23 cellular contexts compared by ENCODE assay signal in genomic region chr12:69404851-69405365, GRCh38. TPM values are rescaled to one million over a fixed set of nuclear protein-coding genes. Genes with fewer than 3 reads are reported as not detected.
DNase-seq lines count a peak whose midpoint lies in the region; ATAC-seq and TF ChIP-seq lines count a peak whose summit lies in the region.
"Had no signal": no experiment of that assay in that cellular context is flagged by ENCODE, and none has a peak within 500 bp of the region (broad histone marks: within the 10 kb centered on the region; RNA-seq: fewer than 3 reads in every experiment).

No MANE protein-coding gene starts in this region.

- H3K4me3 ChIP-seq in ascending aorta, result no peak overlapping the region
- H3K4me3 ChIP-seq: spleen had no signal

- intact Hi-C loops in ascending aorta (cut with DNase I), result no loop called here
- intact Hi-C loops in left ventricle myocardium superior (cut with micrococcal nuclease), result no loop called here

- peaks cover 8% of the 10 kb centered on the region for H3K36me3 Mint-ChIP-seq in activated naive CD4-positive, alpha-beta T cell treated with anti-CD3 and anti-CD28 coated beads, Interleukin-2, amount 10 ng/mL, durations not matched to agents 7 days and 5 days
- H3K36me3 Mint-ChIP-seq in activated naive CD4-positive, alpha-beta T cell treated with anti-CD3 and anti-CD28 coated beads, Interleukin-2, amount 50 U/mL, for 72 hours, result no peaks in the 10 kb centered on the region
- H3K36me3 Mint-ChIP-seq: naive B cell had no signal

- H3K27ac Mint-ChIP-seq in activated naive CD4-positive, alpha-beta T cell treated with anti-CD3 and anti-CD28 coated beads, Interleukin-2, amount 10 ng/mL, durations not matched to agents 7 days and 5 days, result peak overlapping the region; percentile 39
- H3K27ac Mint-ChIP-seq in activated naive CD4-positive, alpha-beta T cell treated with anti-CD3 and anti-CD28 coated beads, Interleukin-2, amount 50 U/mL, for 72 hours, result no peak overlapping the region
- H3K27ac Mint-ChIP-seq: activated B cell treated with CpG ODN at 0.5 μM for 24 hours; activated CD4-positive, alpha-beta memory T cell treated with anti-CD3 and anti-CD28 coated beads, Interleukin-2, amount 10 ng/mL, durations not matched to agents 7 days and 5 days had no signal

- DNase-seq in activated naive CD4-positive, alpha-beta T cell treated with anti-CD3 and anti-CD28 coated beads, Interleukin-2, amount 10 ng/mL, durations not matched to agents 7 days and 5 days, result no peak
- DNase-seq in activated naive CD4-positive, alpha-beta T cell treated with anti-CD3 and anti-CD28 coated beads, Interleukin-2, amount 50 U/mL, for 72 hours (ENCODE audit: low spot score in 2 of 2), result no peak
- DNase-seq in ascending aorta (ENCODE audit: low spot score in 2 of 2), result no peak
- peak; percentile 38 for DNase-seq in iris pigment epithelial cell (ENCODE audit: low read depth)
- DNase-seq in left ventricle myocardium superior, result no peak
- DNase-seq in GM19238 (ENCODE audit: insufficient read length, low spot score), result no peak
- no peak for DNase-seq in anterior cingulate cortex (lab: John Stamatoyannopoulos, UW)
- DNase-seq in HUDEP-2 (lab: John Stamatoyannopoulos, UW; ENCODE audit: unreplicated experiment in 76 of 76), result no peak
- DNase-seq: 8988T; activated B cell treated with CpG ODN at 0.5 μM for 24 hours; activated CD4-positive, alpha-beta memory T cell treated with anti-CD3 and anti-CD28 coated beads, Interleukin-2, amount 10 ng/mL, durations not matched to agents 7 days and 5 days; activated gamma-delta T cell; activated T-cell treated with anti-CD3 and anti-CD28 coated beads for 4 hours; naive B cell; NCI-H1436; NCI-H510A treated with DMSO at 0.1 percent for 48 hours; spleen; stimulated activated CD4-positive, alpha-beta T cell treated with anti-CD3 and anti-CD28 coated beads, Interleukin-4, amount 100 ng/mL, for 1 hour; stimulated activated naive CD4-positive, alpha-beta T cell had no signal

- no peaks in the 10 kb centered on the region for H3K27me3 ChIP-seq in ascending aorta
- H3K27me3 ChIP-seq: BE2C, spleen had no signal

- H3K36me3 ChIP-seq in ascending aorta, result no peaks in the 10 kb centered on the region
- H3K36me3 ChIP-seq: BE2C had no signal

- peak overlapping the region; percentile 27 to 86 for H3K27ac ChIP-seq in ascending aorta
- H3K27ac ChIP-seq: spleen had no signal

- H3K4me1 ChIP-seq in ascending aorta, result peaks cover 0 to 24% of the 10 kb centered on the region in 2 donors
- H3K4me1 ChIP-seq: BE2C, spleen had no signal

- no peaks in the 10 kb centered on the region for H3K27me3 Mint-ChIP-seq in activated naive CD4-positive, alpha-beta T cell treated with anti-CD3 and anti-CD28 coated beads, Interleukin-2, amount 10 ng/mL, durations not matched to agents 7 days and 5 days
- H3K27me3 Mint-ChIP-seq: activated B cell treated with CpG ODN at 0.5 μM for 24 hours; activated CD4-positive, alpha-beta memory T cell treated with anti-CD3 and anti-CD28 coated beads, Interleukin-2, amount 10 ng/mL, durations not matched to agents 7 days and 5 days; naive B cell had no signal

- H3K4me1 Mint-ChIP-seq in activated naive CD4-positive, alpha-beta T cell treated with anti-CD3 and anti-CD28 coated beads, Interleukin-2, amount 10 ng/mL, durations not matched to agents 7 days and 5 days, result no peaks in the 10 kb centered on the region
- H3K4me1 Mint-ChIP-seq: activated B cell treated with CpG ODN at 0.5 μM for 24 hours; activated CD4-positive, alpha-beta memory T cell treated with anti-CD3 and anti-CD28 coated beads, Interleukin-2, amount 10 ng/mL, durations not matched to agents 7 days and 5 days; naive B cell had no signal

- H3K9me3 ChIP-seq in ascending aorta, result no peaks in the 10 kb centered on the region
- H3K9me3 ChIP-seq: BE2C, spleen had no signal

- CTCF ChIA-PET in activated naive CD4-positive, alpha-beta T cell treated with anti-CD3 and anti-CD28 coated beads, Interleukin-2, amount 10 ng/mL, durations not matched to agents 7 days and 5 days (lab: Charles Lee), result no interaction called here

- TF ChIP-seq CTCF in ascending aorta (IDR thresholded peaks at IDR 0.05), result no peak

- H3K4me3 Mint-ChIP-seq in activated naive CD4-positive, alpha-beta T cell treated with anti-CD3 and anti-CD28 coated beads, Interleukin-2, amount 10 ng/mL, durations not matched to agents 7 days and 5 days, result no peak overlapping the region
- H3K4me3 Mint-ChIP-seq: activated B cell treated with CpG ODN at 0.5 μM for 24 hours; activated CD4-positive, alpha-beta memory T cell treated with anti-CD3 and anti-CD28 coated beads, Interleukin-2, amount 10 ng/mL, durations not matched to agents 7 days and 5 days; naive B cell had no signal

- H3K9me3 Mint-ChIP-seq in activated naive CD4-positive, alpha-beta T cell treated with anti-CD3 and anti-CD28 coated beads, Interleukin-2, amount 10 ng/mL, durations not matched to agents 7 days and 5 days, result no peaks in the 10 kb centered on the region
- no peaks in the 10 kb centered on the region for H3K9me3 Mint-ChIP-seq in activated naive CD4-positive, alpha-beta T cell treated with anti-CD3 and anti-CD28 coated beads, Interleukin-2, amount 50 U/mL, for 72 hours
- H3K9me3 Mint-ChIP-seq: activated B cell treated with CpG ODN at 0.5 μM for 24 hours; activated CD4-positive, alpha-beta memory T cell treated with anti-CD3 and anti-CD28 coated beads, Interleukin-2, amount 10 ng/mL, durations not matched to agents 7 days and 5 days; naive B cell had no signal

- ATAC-seq in activated naive CD4-positive, alpha-beta T cell treated with anti-CD3 and anti-CD28 coated beads, Interleukin-2, amount 50 U/mL, for 72 hours, result no peak
- ATAC-seq in left ventricle myocardium superior, result no peak

RNA-seq across cellular contexts. Expression of gene YEATS4, which starts 45.4 kb away (rescaled TPM):
- 10 to 100 TPM; 34.2 to 57.3 TPM for total RNA-seq in activated naive CD4-positive, alpha-beta T cell treated with anti-CD3 and anti-CD28 coated beads, Interleukin-2, amount 50 U/mL, for 72 hours
- total RNA-seq in ascending aorta, result 4.3 TPM
- 12.8 TPM for total RNA-seq in left ventricle myocardium superior

RNA-seq across cellular contexts. Expression of gene LYZ, which starts 56.7 kb away (rescaled TPM):
- total RNA-seq in activated naive CD4-positive, alpha-beta T cell treated with anti-CD3 and anti-CD28 coated beads, Interleukin-2, amount 50 U/mL, for 72 hours, result under 1 TPM in 1 of 2 donors, not detected in 1; 0.30 TPM
- total RNA-seq in ascending aorta (4.5 TPM), left ventricle myocardium superior (51.1 TPM)
- total RNA-seq: H4, lung microvascular endothelial cell, renal cortical epithelial cell had no signal
